Comparison of ENCODE assay signal across 17 cellular contexts in the genomic region with DNA sequence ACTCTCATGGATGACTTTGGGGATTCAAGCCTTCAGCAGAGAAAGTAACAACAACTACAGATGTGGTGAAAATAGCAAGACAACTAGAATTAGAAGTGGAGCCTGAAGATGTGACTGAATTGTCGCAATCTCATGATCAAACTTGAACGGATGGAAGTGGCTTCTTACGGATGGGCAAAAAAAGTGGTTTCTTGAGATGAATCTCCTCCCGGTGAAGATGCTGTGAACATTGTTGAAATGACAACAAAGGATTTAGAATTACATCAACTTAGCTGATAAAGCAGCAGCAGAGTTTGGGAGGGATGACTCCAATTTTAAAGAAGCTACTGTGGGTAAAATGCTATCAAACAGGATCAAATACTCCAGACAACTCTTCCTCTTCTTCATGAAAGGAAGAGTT. TPM values are rescaled to one million over a fixed set of nuclear protein-coding genes. Genes with fewer than 3 reads are reported as not detected.
DNase-seq lines count a peak whose midpoint lies in the region; ATAC-seq and TF ChIP-seq lines count a peak whose summit lies in the region.
"Had no signal": no experiment of that assay in that cellular context is flagged by ENCODE, and none has a peak within 500 bp of the region (broad histone marks: within the 10 kb centered on the region; RNA-seq: fewer than 3 reads in every experiment).

No MANE protein-coding gene starts in this region.

- peak overlapping the region; percentile 28 to 92 (median 39) for H3K27ac Mint-ChIP-seq in CD4-positive, CD25-positive, alpha-beta regulatory T cell
- peak overlapping the region; percentile 55 for H3K27ac Mint-ChIP-seq in CD8-positive, alpha-beta T cell
- peak overlapping the region; percentile 66 for H3K27ac Mint-ChIP-seq in activated CD8-positive, alpha-beta T cell treated with anti-CD3 and anti-CD28 coated beads, Interleukin-2, amount 10 ng/mL, durations not matched to agents 7 days and 5 days
- H3K27ac Mint-ChIP-seq: nephron progenitor cell had no signal

- no peak overlapping the region for H3K4me2 ChIP-seq in mammary epithelial cell (ENCODE audit: insufficient read depth, low read depth, low read length)

- POLR2A ChIA-PET in CD8-positive, alpha-beta T cell (lab: Charles Lee): interaction anchor here (1.3 kb wide), 1 partner anchor 28 kb away, joined by 5 read pairs; no protein-coding TSS in a partner anchor
- POLR2A ChIA-PET in activated CD8-positive, alpha-beta T cell treated with anti-CD3 and anti-CD28 coated beads, Interleukin-2, amount 10 ng/mL, durations not matched to agents 7 days and 5 days (lab: Charles Lee): interaction anchor here (0.9 to 1.1 kb wide), 2 partner anchors 28 to 46 kb away, joined by 3 to 4 read pairs; no protein-coding TSS in a partner anchor

- no peak overlapping the region for H3K9ac ChIP-seq in mammary epithelial cell (ENCODE audit: insufficient read depth, low read length)

- peaks cover 68% of the 10 kb centered on the region for H3K4me1 ChIP-seq in CD4-positive, CD25-positive, alpha-beta regulatory T cell (ENCODE audit: control insufficient read depth, insufficient read depth, low read length, poor library complexity, severe bottlenecking)
- H3K4me1 ChIP-seq in CD8-positive, alpha-beta T cell (ENCODE audit: insufficient read depth, low read length): peaks cover 85% of the 10 kb centered on the region
- H3K4me1 ChIP-seq in mesodermal cell (ENCODE audit: control insufficient read depth, insufficient read depth, low read length, poor library complexity, severe bottlenecking): peaks cover 31% of the 10 kb centered on the region
- H3K4me1 ChIP-seq in mammary epithelial cell (ENCODE audit: insufficient read depth, low read length): peaks cover 2% of the 10 kb centered on the region

- in situ Hi-C loops in mammary epithelial cell (cut with MboI; ENCODE audit: low sequenced_read_pairs in 2 of 2): no loop called here

- peaks cover 56 to 95% (median 72%) of the 10 kb centered on the region in 4 donors for H3K4me1 Mint-ChIP-seq in CD4-positive, CD25-positive, alpha-beta regulatory T cell
- peaks cover 88% of the 10 kb centered on the region for H3K4me1 Mint-ChIP-seq in CD8-positive, alpha-beta T cell (ENCODE audit: low read depth)
- peaks cover 84% of the 10 kb centered on the region for H3K4me1 Mint-ChIP-seq in activated CD8-positive, alpha-beta T cell treated with anti-CD3 and anti-CD28 coated beads, Interleukin-2, amount 10 ng/mL, durations not matched to agents 7 days and 5 days (ENCODE audit: low read depth)

- no peaks in the 10 kb centered on the region for H3K9me3 ChIP-seq in CD4-positive, CD25-positive, alpha-beta regulatory T cell (ENCODE audit: control insufficient read depth in 2 of 2, low read length in 2 of 2)
- H3K9me3 ChIP-seq in CD8-positive, alpha-beta T cell (ENCODE audit: low read length): no peaks in the 10 kb centered on the region
- peaks cover 1% of the 10 kb centered on the region for H3K9me3 ChIP-seq in mesodermal cell (ENCODE audit: control insufficient read depth, low read length)
- no peaks in the 10 kb centered on the region for H3K9me3 ChIP-seq in mammary epithelial cell (replicated peaks; ENCODE audit: insufficient read depth, low read length)
- H3K9me3 ChIP-seq: BE2C had no signal

- ATAC-seq in CD4-positive, CD25-positive, alpha-beta regulatory T cell (ENCODE audit: low read depth in 2 of 2): no peak
- no peak for ATAC-seq in CD8-positive, alpha-beta T cell
- peak; percentile 45 for ATAC-seq in activated CD8-positive, alpha-beta T cell treated with anti-CD3 and anti-CD28 coated beads, Interleukin-2, amount 10 ng/mL, durations not matched to agents 7 days and 5 days
- no peak for ATAC-seq in GM18858 (IDR thresholded peaks at IDR 0.05; ENCODE audit: unreplicated experiment)
- ATAC-seq in GM21786 (IDR thresholded peaks at IDR 0.05; ENCODE audit: unreplicated experiment): no peak

- H3K36me3 Mint-ChIP-seq in CD4-positive, CD25-positive, alpha-beta regulatory T cell: peaks cover 13% of the 10 kb centered on the region
- peaks cover 60% of the 10 kb centered on the region for H3K36me3 Mint-ChIP-seq in CD8-positive, alpha-beta T cell
- H3K36me3 Mint-ChIP-seq in activated CD8-positive, alpha-beta T cell treated with anti-CD3 and anti-CD28 coated beads, Interleukin-2, amount 10 ng/mL, durations not matched to agents 7 days and 5 days (ENCODE audit: low read depth): peaks cover 45% of the 10 kb centered on the region

- BruUV-seq in mammary epithelial cell (replicated peaks; lab: Mats Ljungman, UMichigan): no TSS peak

- no peak overlapping the region for H3K27ac ChIP-seq in CD4-positive, CD25-positive, alpha-beta regulatory T cell (ENCODE audit: insufficient read depth, low read length, poor library complexity, severe bottlenecking)
- H3K27ac ChIP-seq in CD8-positive, alpha-beta T cell (ENCODE audit: low read depth, low read length): no peak overlapping the region
- H3K27ac ChIP-seq in mesodermal cell (ENCODE audit: low read depth, low read length, severe bottlenecking): peak overlapping the region; percentile 64
- H3K27ac ChIP-seq in mammary epithelial cell (ENCODE audit: insufficient read depth, low read depth, low read length): no peak overlapping the region

- no peaks in the 10 kb centered on the region for H4K20me1 ChIP-seq in mammary epithelial cell (ENCODE audit: insufficient read depth, low read length)

- no peaks in the 10 kb centered on the region for H3K27me3 ChIP-seq in CD4-positive, CD25-positive, alpha-beta regulatory T cell (ENCODE audit: control insufficient read depth, insufficient read depth, low read length)
- no peaks in the 10 kb centered on the region for H3K27me3 ChIP-seq in CD8-positive, alpha-beta T cell (ENCODE audit: insufficient read depth, low read length)
- H3K27me3 ChIP-seq in mammary epithelial cell (ENCODE audit: insufficient read depth, low read length): no peaks in the 10 kb centered on the region
- H3K27me3 ChIP-seq: BE2C had no signal

- H3K4me3 Mint-ChIP-seq in CD4-positive, CD25-positive, alpha-beta regulatory T cell: peak overlapping the region in 3 of 4 donors; percentile 15 to 70 (median 26)
- H3K4me3 Mint-ChIP-seq in CD8-positive, alpha-beta T cell: no peak overlapping the region
- H3K4me3 Mint-ChIP-seq in activated CD8-positive, alpha-beta T cell treated with anti-CD3 and anti-CD28 coated beads, Interleukin-2, amount 10 ng/mL, durations not matched to agents 7 days and 5 days: no peak overlapping the region
- H3K4me3 Mint-ChIP-seq: nephron progenitor cell had no signal

- CTCF ChIA-PET in CD8-positive, alpha-beta T cell (lab: Charles Lee): interaction anchor here (0.8 kb wide), 1 partner anchor 216 kb away, joined by 3 read pairs; no protein-coding TSS in a partner anchor
- CTCF ChIA-PET in activated CD8-positive, alpha-beta T cell treated with anti-CD3 and anti-CD28 coated beads, Interleukin-2, amount 10 ng/mL, durations not matched to agents 7 days and 5 days (lab: Charles Lee): interaction anchor here (0.9 to 1.5 kb wide), 4 partner anchors 15 to 40 kb away, joined by 3 to 5 read pairs (median 4); no protein-coding TSS in a partner anchor
- CTCF ChIA-PET in mammary epithelial cell (lab: Charles Lee; ENCODE audit: low non-redundant PET): no interaction called here

- H2AFZ ChIP-seq in mammary epithelial cell (ENCODE audit: low read depth, low read length): no peak overlapping the region

- no peak for TF ChIP-seq CTCF in CD8-positive, alpha-beta T cell (IDR thresholded peaks at IDR 0.05)
- no peak for TF ChIP-seq CTCF in mammary epithelial cell (conservative IDR thresholded peaks at IDR 0.05 in 1 of 2, IDR thresholded peaks at IDR 0.05 in 1 of 2; ENCODE audit: extremely low read depth in 1 of 2, insufficient read depth in 1 of 2, low read depth in 1 of 2, low read length in 2 of 2)

- DNase-seq in CD4-positive, CD25-positive, alpha-beta regulatory T cell: peak in 1 of 3 donors; percentile 48
- DNase-seq in CD8-positive, alpha-beta T cell: no peak
- DNase-seq in activated CD8-positive, alpha-beta T cell treated with anti-CD3 and anti-CD28 coated beads, Interleukin-2, amount 10 ng/mL, durations not matched to agents 7 days and 5 days: peak; percentile 41
- DNase-seq in mammary epithelial cell: no peak
- DNase-seq: activated CD4-positive, CD25-positive, alpha-beta regulatory T cell; anterior cingulate cortex; BE2C; DMS153; NCI-H1105 treated with DMSO at 0.1 percent for 48 hours; NCI-H2107; NCI-H524 treated with DMSO at 0.1 percent for 48 hours; nephron progenitor cell; SHP77 treated with DMSO at 0.1 percent for 48 hours had no signal

- no peaks in the 10 kb centered on the region for H3K27me3 Mint-ChIP-seq in CD4-positive, CD25-positive, alpha-beta regulatory T cell
- H3K27me3 Mint-ChIP-seq in CD8-positive, alpha-beta T cell (ENCODE audit: low read depth): no peaks in the 10 kb centered on the region
- H3K27me3 Mint-ChIP-seq in activated CD8-positive, alpha-beta T cell treated with anti-CD3 and anti-CD28 coated beads, Interleukin-2, amount 10 ng/mL, durations not matched to agents 7 days and 5 days (ENCODE audit: low read depth): no peaks in the 10 kb centered on the region

- peak overlapping the region; percentile 42 for H3K4me3 ChIP-seq in CD4-positive, CD25-positive, alpha-beta regulatory T cell (ENCODE audit: low read depth, low read length)
- no peak overlapping the region for H3K4me3 ChIP-seq in CD8-positive, alpha-beta T cell (ENCODE audit: low read depth, low read length)
- H3K4me3 ChIP-seq in mesodermal cell (ENCODE audit: extremely low read depth, insufficient read depth, low read length, poor library complexity, severe bottlenecking) (no peak overlapping the region), mammary epithelial cell (replicated peaks in 1 of 3; ENCODE audit: insufficient read depth in 1 of 3, low read depth in 2 of 3, low read length in 3 of 3) (no peak overlapping the region)
- H3K4me3 ChIP-seq: lung had no signal

- WGBS in mesodermal cell (ENCODE audit: insufficient coverage in 2 of 2), 2 experiments: 96 to 97% methylated on average over 3 to 4 of the region's 4 CpGs
- 94% methylated on average over 4 of the region's 4 CpGs for WGBS in mammary epithelial cell (ENCODE audit: low coverage, missing lambda C conversion rate)

- peaks cover 12% of the 10 kb centered on the region for H3K36me3 ChIP-seq in CD4-positive, CD25-positive, alpha-beta regulatory T cell (ENCODE audit: control insufficient read depth, insufficient read depth, low read length)
- no peaks in the 10 kb centered on the region for H3K36me3 ChIP-seq in CD8-positive, alpha-beta T cell (ENCODE audit: insufficient read depth, low read length)
- H3K36me3 ChIP-seq in mesodermal cell (ENCODE audit: control insufficient read depth, insufficient read depth, low read length) (peaks cover 5% of the 10 kb centered on the region), mammary epithelial cell (ENCODE audit: insufficient read depth, low read length) (no peaks in the 10 kb centered on the region)
- H3K36me3 ChIP-seq: BE2C had no signal

- dilution Hi-C loops in mammary epithelial cell (cut with HindIII; ENCODE audit: low sequenced_read_pairs): loop anchor here (5.0 kb wide), 2 partner anchors 37 to 38 kb away; no protein-coding TSS in a partner anchor

- intact Hi-C loops in CD8-positive, alpha-beta T cell (cut with DNase I, micrococcal nuclease): loop anchor here in 1 of 2 experiments (5.0 kb wide), 1 partner anchor 42 kb away; a partner anchor contains a TSS
- intact Hi-C loops in mammary epithelial cell (cut with micrococcal nuclease): no loop called here

- H3K79me2 ChIP-seq in mammary epithelial cell (ENCODE audit: insufficient read depth, low read length): peaks cover 53% of the 10 kb centered on the region

- no peaks in the 10 kb centered on the region for H3K9me3 Mint-ChIP-seq in CD4-positive, CD25-positive, alpha-beta regulatory T cell
- peaks cover 2% of the 10 kb centered on the region for H3K9me3 Mint-ChIP-seq in CD8-positive, alpha-beta T cell
- H3K9me3 Mint-ChIP-seq in activated CD8-positive, alpha-beta T cell treated with anti-CD3 and anti-CD28 coated beads, Interleukin-2, amount 10 ng/mL, durations not matched to agents 7 days and 5 days (ENCODE audit: insufficient read depth): no peaks in the 10 kb centered on the region

RNA-seq across cellular contexts. Expression of a gene that starts 43.1 kb away (rescaled TPM):
- 258 TPM for total RNA-seq in CD4-positive, CD25-positive, alpha-beta regulatory T cell
- 10 to 100 TPM; 70.7 to 99.5 (median 72.4) TPM for polyA plus RNA-seq in CD4-positive, CD25-positive, alpha-beta regulatory T cell
- total RNA-seq in CD8-positive, alpha-beta T cell: 100 to 1,000 TPM; 156 to 174 TPM
- total RNA-seq in activated CD8-positive, alpha-beta T cell treated with anti-CD3 and anti-CD28 coated beads, Interleukin-2, amount 10 ng/mL, durations not matched to agents 7 days and 5 days: 100 to 1,000 TPM; 105 to 107 TPM
- 35.3 TPM for polyA plus RNA-seq in mesodermal cell (2013, experiment 1 of 2)
- 32.6 TPM for polyA plus RNA-seq in mesodermal cell (2013, experiment 2 of 2)
- 10 to 100 TPM; 86.2 to 97.0 TPM for total RNA-seq in mammary epithelial cell
- 27.9 TPM for polyA plus RNA-seq in mammary epithelial cell
- polyA minus RNA-seq in mammary epithelial cell: 137 TPM

Comparison
In these comparisons a context has a peak if more than half of its experiments do, and no peak if none do; other contexts are left out.
1. H3K4me3 Mint-ChIP-seq: peak in CD4-positive, CD25-positive, alpha-beta regulatory T cell (3 of 4); none in CD8-positive, alpha-beta T cell (single experiment) and activated CD8-positive, alpha-beta T cell treated with anti-CD3 and anti-CD28 coated beads, Interleukin-2, amount 10 ng/mL, durations not matched to agents 7 days and 5 days (single experiment).
2. Peak in every context shown above with its lines, with median percentiles within 50 percentile points of each other: H3K27ac Mint-ChIP-seq.